ENCODE assay signal across 8 cellular contexts in genomic region chr22:46297151-46297819, GRCh38. TPM values are rescaled to one million over a fixed set of nuclear protein-coding genes. Genes with fewer than 3 reads are reported as not detected.
DNase-seq lines count a peak whose midpoint lies in the region; ATAC-seq and TF ChIP-seq lines count a peak whose summit lies in the region.

No MANE protein-coding gene starts in this region.

- peak; percentile 19 for DNase-seq in stimulated activated CD4-positive, alpha-beta T cell treated with anti-CD3 and anti-CD28 coated beads, Interleukin-1b, Interleukin-23, amount 100 ng/mL, for 48 hours
- DNase-seq in stimulated activated CD4-positive, alpha-beta T cell treated with anti-CD3 and anti-CD28 coated beads, Interleukin-4, amount 100 ng/mL, for 24 hours = no peak
- no peak for DNase-seq in cortex of kidney (lab: John Stamatoyannopoulos, UW)
- no peak for DNase-seq in OCI-M2 (lab: John Stamatoyannopoulos, UW; ENCODE audit: unreplicated experiment)

- TF ChIP-seq CTCF in SU-DHL-6 (IDR thresholded peaks at IDR 0.05; ENCODE audit: insufficient read depth, low read length, poor library complexity, severe bottlenecking) (no peak), neural cell (IDR thresholded peaks at IDR 0.05; ENCODE audit: poor library complexity, severe bottlenecking) (no peak)

- peak; percentile 24 for ATAC-seq in HG03159 (IDR thresholded peaks at IDR 0.05; ENCODE audit: unreplicated experiment)

- peaks cover 3 to 9% of the 10 kb centered on the region in 2 donors for H3K4me1 ChIP-seq in esophagus (ENCODE audit: control insufficient read depth in 2 of 2, insufficient read depth in 2 of 2, low read length in 1 of 2)

- H3K9me3 ChIP-seq in SU-DHL-6 (ENCODE audit: insufficient read depth, low read length) (no peaks in the 10 kb centered on the region), esophagus (ENCODE audit: control insufficient read depth in 2 of 2, insufficient read depth in 1 of 2, low read depth in 1 of 2, low read length in 1 of 2) (no peaks in the 10 kb centered on the region), neural cell (ENCODE audit: low read length) (no peaks in the 10 kb centered on the region)

- H3K27me3 ChIP-seq in SU-DHL-6 (ENCODE audit: low read length) (no peaks in the 10 kb centered on the region), esophagus (ENCODE audit: control insufficient read depth in 1 of 2, insufficient read depth in 2 of 2, low read length in 2 of 2) (no peaks in the 10 kb centered on the region), neural cell (ENCODE audit: insufficient read depth, low read depth, low read length) (no peaks in the 10 kb centered on the region)

- H3K36me3 ChIP-seq in SU-DHL-6 (ENCODE audit: low read length) (peaks cover 13% of the 10 kb centered on the region; the same call in 1 of the 2 replicates), esophagus (ENCODE audit: control insufficient read depth in 2 of 2, insufficient read depth in 2 of 2, low read length in 1 of 2) (peaks cover 1 to 5% of the 10 kb centered on the region in 2 donors), neural cell (ENCODE audit: insufficient read depth, low read length) (no peaks in the 10 kb centered on the region)

- H3K4me2 ChIP-seq in SU-DHL-6 (ENCODE audit: low read depth, low read length, poor library complexity, severe bottlenecking) = peak overlapping the region; percentile 100
- H3K4me2 ChIP-seq in neural cell (ENCODE audit: low read length) = peak overlapping the region; percentile 62

- peaks cover 46% of the 10 kb centered on the region for H3K79me2 ChIP-seq in SU-DHL-6 (ENCODE audit: insufficient read depth, low read length)
- peaks cover 3% of the 10 kb centered on the region for H3K79me2 ChIP-seq in neural cell (replicated peaks; ENCODE audit: insufficient read depth, low read length)

- H3K27ac ChIP-seq in SU-DHL-6 (ENCODE audit: low read depth, low read length) = peak overlapping the region; percentile 74
- no peak overlapping the region for H3K27ac ChIP-seq in esophagus (ENCODE audit: low read depth in 2 of 2, low read length in 1 of 2)
- H3K27ac ChIP-seq in neural cell (ENCODE audit: low read length) = no peak overlapping the region

- H3K9me2 ChIP-seq in SU-DHL-6 (replicated peaks; ENCODE audit: insufficient read depth, low read length) (no peaks in the 10 kb centered on the region), neural cell (ENCODE audit: insufficient read depth, low read length) (no peaks in the 10 kb centered on the region)

- H3F3A ChIP-seq in SU-DHL-6 (ENCODE audit: insufficient read depth) (peaks cover 4% of the 10 kb centered on the region; the same call in 1 of the 2 replicates), neural cell (ENCODE audit: insufficient read depth, low read length, poor library complexity, severe bottlenecking) (no peaks in the 10 kb centered on the region)

- peak overlapping the region; percentile 80 for H3K9ac ChIP-seq in SU-DHL-6 (ENCODE audit: low read length)
- no peak overlapping the region for H3K9ac ChIP-seq in neural cell (ENCODE audit: low read length)

- no peaks in the 10 kb centered on the region for H4K20me1 ChIP-seq in SU-DHL-6 (ENCODE audit: low read depth, low read length)
- no peaks in the 10 kb centered on the region for H4K20me1 ChIP-seq in neural cell (ENCODE audit: insufficient read depth)

- WGBS in esophagus, 2 donors = 4% methylated on average over 32 of the region's 32 CpGs

- peak overlapping the region; percentile 82 for H3K4me3 ChIP-seq in SU-DHL-6 (ENCODE audit: insufficient read depth, low read length, poor library complexity, severe bottlenecking)
- H3K4me3 ChIP-seq in esophagus (ENCODE audit: low read depth in 1 of 2, low read length in 2 of 2) = peak overlapping the region; percentile 50 to 60
- H3K4me3 ChIP-seq in neural cell (ENCODE audit: low read length) = peak overlapping the region; percentile 81

- TF ChIP-seq RAD21 in neural cell (conservative IDR thresholded peaks at IDR 0.05) = no peak

- peak overlapping the region; percentile 69 for H2AFZ ChIP-seq in SU-DHL-6 (ENCODE audit: low read depth, low read length, severe bottlenecking)
- H2AFZ ChIP-seq in neural cell (ENCODE audit: low read depth, low read length) = no peak overlapping the region

- no peak for TF ChIP-seq EP300 in neural cell (conservative IDR thresholded peaks at IDR 0.05; ENCODE audit: poor library complexity, severe bottlenecking)

TF ChIP-seq in neural cell, 6 proteins besides CTCF, POLR2A, EP300 and RAD21:
- TF ChIP-seq SMC3 (conservative IDR thresholded peaks at IDR 0.05; ENCODE audit: poor library complexity) (no peak), POLR2AphosphoS5 (IDR thresholded peaks at IDR 0.05) (no peak), EZH2 (IDR thresholded peaks at IDR 0.05; ENCODE audit: borderline replicate concordance, insufficient read depth, low read length, poor library complexity, severe bottlenecking) (no peak)

RNA-seq across cellular contexts. Expression of gene GTSE1, which starts 0.6 kb away (rescaled TPM):
- polyA plus RNA-seq in esophagus (1 to 10 TPM; 5.0 to 7.4 TPM), neural cell (0.28 and 0.48 TPM in 2 replicates)
- 0.97 and 1.7 TPM in 2 replicates for polyA minus RNA-seq in neural cell

RNA-seq across cellular contexts. Expression of gene TTC38, which starts 29.5 kb away (rescaled TPM):
- polyA plus RNA-seq in esophagus (1 to 10 TPM; 6.7 to 9.5 TPM), neural cell (1.3 and 1.4 TPM in 2 replicates)
- polyA minus RNA-seq in neural cell = 0.97 and 3.6 TPM in 2 replicates

RNA-seq across cellular contexts. Expression of gene PKDREJ, which starts 34.1 kb away (rescaled TPM):
- polyA plus RNA-seq in esophagus (under 1 TPM; 0.10 to 0.11 TPM), neural cell (not detected in 2 replicates)
- not detected in 2 replicates for polyA minus RNA-seq in neural cell

RNA-seq across cellular contexts. Expression of gene TRMU, which starts 38.2 kb away (rescaled TPM):
- polyA plus RNA-seq in esophagus (10 to 100 TPM; 24.3 to 32.4 TPM), neural cell (72.9 and 88.3 TPM in 2 replicates)
- 36.0 and 41.1 TPM in 2 replicates for polyA minus RNA-seq in neural cell

RNA-seq across cellular contexts. Expression of gene CDPF1, which starts 47.2 kb away (rescaled TPM):
- polyA plus RNA-seq in esophagus = 1 to 10 TPM; 6.6 to 7.4 TPM
- 32.7 and 39.3 TPM in 2 replicates for polyA plus RNA-seq in neural cell
- 15.8 and 16.0 TPM in 2 replicates for polyA minus RNA-seq in neural cell
